ENCODE assay signal across 8 cellular contexts in genomic region chr1:19432943-19433609, GRCh38. TPM values are rescaled to one million over a fixed set of nuclear protein-coding genes. Genes with fewer than 3 reads are reported as not detected.
DNase-seq lines count a peak whose midpoint lies in the region; ATAC-seq and TF ChIP-seq lines count a peak whose summit lies in the region.

No MANE protein-coding gene starts in this region.

- no peak for TF ChIP-seq CTCF in AG10803 (conservative IDR thresholded peaks at IDR 0.05; ENCODE audit: low read length)
- TF ChIP-seq CTCF in ascending aorta (IDR thresholded peaks at IDR 0.05) = no peak
- no peak for TF ChIP-seq CTCF in osteocyte (IDR thresholded peaks at IDR 0.05)

- H3K4me3 Mint-ChIP-seq in IgD-negative memory B cell (no peak overlapping the region), osteocyte (ENCODE audit: unreplicated experiment) (no peak overlapping the region)

- no peaks in the 10 kb centered on the region for H3K9me3 ChIP-seq in ascending aorta

- H3K4me3 ChIP-seq in AG10803 (ENCODE audit: low read length) (no peak overlapping the region), ascending aorta (no peak overlapping the region)

- peaks cover 38 to 79% of the 10 kb centered on the region in 2 donors for H3K4me1 ChIP-seq in ascending aorta

- H3K4me1 Mint-ChIP-seq in IgD-negative memory B cell = peaks cover 37 to 65% (median 63%) of the 10 kb centered on the region in 3 donors
- H3K4me1 Mint-ChIP-seq in osteocyte (ENCODE audit: unreplicated experiment) = peaks cover 86% of the 10 kb centered on the region

- no peaks in the 10 kb centered on the region for H3K27me3 Mint-ChIP-seq in IgD-negative memory B cell
- H3K27me3 Mint-ChIP-seq in osteocyte (ENCODE audit: unreplicated experiment) = no peaks in the 10 kb centered on the region

- H3K27ac Mint-ChIP-seq in IgD-negative memory B cell (peak overlapping the region; percentile 19 to 65 (median 20)), osteocyte (ENCODE audit: unreplicated experiment) (peak overlapping the region; percentile 99)

- no peaks in the 10 kb centered on the region for H3K36me3 ChIP-seq in ascending aorta

- intact Hi-C loops in ascending aorta (cut with DNase I) = no loop called here

- H3K9me3 Mint-ChIP-seq in IgD-negative memory B cell = no peaks in the 10 kb centered on the region
- no peaks in the 10 kb centered on the region for H3K9me3 Mint-ChIP-seq in osteocyte (ENCODE audit: unreplicated experiment)

- H3K36me3 Mint-ChIP-seq in IgD-negative memory B cell (no peaks in the 10 kb centered on the region), osteocyte (ENCODE audit: unreplicated experiment) (peaks cover 17% of the 10 kb centered on the region)

- DNase-seq in AG10803 (ENCODE audit: low read depth) (peak; percentile 41), ascending aorta (ENCODE audit: low spot score in 2 of 2) (no peak), osteocyte (ENCODE audit: extremely low spot score, unreplicated experiment) (no peak), inferior parietal cortex (ENCODE audit: extremely low spot score) (no peak), SHP77 treated with DMSO at 0.1 percent for 48 hours (lab: John Stamatoyannopoulos, UW) (no peak), NCI-H526 (lab: John Stamatoyannopoulos, UW) (no peak)

- no peaks in the 10 kb centered on the region for H3K27me3 ChIP-seq in ascending aorta

- H3K27ac ChIP-seq in ascending aorta = peak overlapping the region; percentile 84 to 91

- no peak for ATAC-seq in GM21526 (IDR thresholded peaks at IDR 0.05; ENCODE audit: low FRiP score, unreplicated experiment)

RNA-seq across cellular contexts. Expression of gene CAPZB, which starts 52.3 kb away (rescaled TPM):
- polyA plus RNA-seq in IgD-negative memory B cell = 419 TPM
- total RNA-seq in ascending aorta = 102 TPM
- total RNA-seq in osteocyte = 403 and 412 TPM in 2 replicates
